ENCODE assay signal across 18 cellular contexts in genomic region chrX:78109458-78109857, GRCh38. TPM values are rescaled to one million over a fixed set of nuclear protein-coding genes. Genes with fewer than 3 reads are reported as not detected.
DNase-seq lines count a peak whose midpoint lies in the region; ATAC-seq and TF ChIP-seq lines count a peak whose summit lies in the region.
"Had no signal": no experiment of that assay in that cellular context is flagged by ENCODE, and none has a peak within 500 bp of the region (broad histone marks: within the 10 kb centered on the region; RNA-seq: fewer than 3 reads in every experiment).

No MANE protein-coding gene starts in this region.

- DNase-seq in activated CD4-positive, CD25-positive, alpha-beta regulatory T cell treated with anti-CD3 and anti-CD28 coated beads, Interleukin-2, amount 50 U/mL, for 72 hours: no peak
- DNase-seq in LNCaP clone FGC (ENCODE audit: low read depth): no peak
- no peak for DNase-seq in activated naive CD8-positive, alpha-beta T cell treated with anti-CD3 and anti-CD28 coated beads, Interleukin-2, amount 10 ng/mL, durations not matched to agents 7 days and 5 days
- DNase-seq in COLO829 (ENCODE audit: low spot score): no peak
- DNase-seq in central memory CD4-positive, alpha-beta T cell: no peak
- no peak for DNase-seq in globus pallidus (ENCODE audit: low spot score)
- DNase-seq: amniotic stem cell, erythroblast, mesenchymal stem cell, NCI-H1694 treated with DMSO at 0.1 percent for 48 hours, NCI-H510A treated with DMSO at 0.1 percent for 48 hours, upper lobe of left lung had no signal

- H3K9me3 Mint-ChIP-seq in activated naive CD8-positive, alpha-beta T cell treated with anti-CD3 and anti-CD28 coated beads, Interleukin-2, amount 10 ng/mL, durations not matched to agents 7 days and 5 days: no peaks in the 10 kb centered on the region

- POLR2A ChIA-PET in activated naive CD8-positive, alpha-beta T cell treated with anti-CD3 and anti-CD28 coated beads, Interleukin-2, amount 10 ng/mL, durations not matched to agents 7 days and 5 days (lab: Charles Lee): no interaction called here

- H3K4me3 Mint-ChIP-seq in activated naive CD8-positive, alpha-beta T cell treated with anti-CD3 and anti-CD28 coated beads, Interleukin-2, amount 10 ng/mL, durations not matched to agents 7 days and 5 days: peak overlapping the region; percentile 97

- TF ChIP-seq CTCF in LNCaP clone FGC (IDR thresholded peaks at IDR 0.05; ENCODE audit: control insufficient read depth, extremely low read depth, insufficient read depth): no peak
- no peak for TF ChIP-seq CTCF in neutrophil (IDR thresholded peaks at IDR 0.05)

- peak; percentile 67 to 72 for ATAC-seq in activated CD4-positive, CD25-positive, alpha-beta regulatory T cell treated with anti-CD3 and anti-CD28 coated beads, Interleukin-2, amount 50 U/mL, for 24 hours
- ATAC-seq in activated naive CD8-positive, alpha-beta T cell treated with anti-CD3 and anti-CD28 coated beads, Interleukin-2, amount 10 ng/mL, durations not matched to agents 7 days and 5 days (ENCODE audit: low read depth): peak; percentile 23

- H3K36me3 Mint-ChIP-seq in activated naive CD8-positive, alpha-beta T cell treated with anti-CD3 and anti-CD28 coated beads, Interleukin-2, amount 10 ng/mL, durations not matched to agents 7 days and 5 days: peaks cover 59% of the 10 kb centered on the region

- H3K4me1 Mint-ChIP-seq in activated naive CD8-positive, alpha-beta T cell treated with anti-CD3 and anti-CD28 coated beads, Interleukin-2, amount 10 ng/mL, durations not matched to agents 7 days and 5 days: peaks cover 27% of the 10 kb centered on the region

- H3K27me3 Mint-ChIP-seq in activated naive CD8-positive, alpha-beta T cell treated with anti-CD3 and anti-CD28 coated beads, Interleukin-2, amount 10 ng/mL, durations not matched to agents 7 days and 5 days: no peaks in the 10 kb centered on the region

- H3K27me3 ChIP-seq in neutrophil: no peaks in the 10 kb centered on the region
- H3K27me3 ChIP-seq: SJSA1, upper lobe of left lung had no signal

- peak overlapping the region; percentile 85 for H3K27ac Mint-ChIP-seq in activated naive CD8-positive, alpha-beta T cell treated with anti-CD3 and anti-CD28 coated beads, Interleukin-2, amount 10 ng/mL, durations not matched to agents 7 days and 5 days

- peak overlapping the region; percentile 97 for H3K4me3 ChIP-seq in LNCaP clone FGC (ENCODE audit: low read depth, low read length)
- no peak overlapping the region for H3K4me3 ChIP-seq in neutrophil (ENCODE audit: low read depth in 1 of 2, low read length in 1 of 2)
- H3K4me3 ChIP-seq: HAP-1, SJSA1, upper lobe of left lung had no signal

- H3K4me1 ChIP-seq in neutrophil (ENCODE audit: control insufficient read depth in 1 of 2, insufficient read depth in 1 of 2, low read depth in 1 of 2, low read length in 1 of 2): peaks cover 42 to 45% of the 10 kb centered on the region in 2 experiments

- H3K36me3 ChIP-seq in neutrophil: peaks cover 29% of the 10 kb centered on the region

- no peaks in the 10 kb centered on the region for H3K9me3 ChIP-seq in neutrophil
- H3K9me3 ChIP-seq: HAP-1, SJSA1, upper lobe of left lung had no signal

- peak overlapping the region; percentile 97 for H3K27ac ChIP-seq in neutrophil
- H3K27ac ChIP-seq: 22Rv1, coronary artery, SJSA1, upper lobe of left lung had no signal

RNA-seq across cellular contexts. Expression of gene PGK1, which starts 5.4 kb away (rescaled TPM):
- total RNA-seq in activated naive CD8-positive, alpha-beta T cell treated with anti-CD3 and anti-CD28 coated beads, Interleukin-2, amount 10 ng/mL, durations not matched to agents 7 days and 5 days: 1,000 to 10,000 TPM; 1,159 to 1,213 TPM

RNA-seq across cellular contexts. Expression of gene TAF9B, which starts 30.0 kb away (rescaled TPM):
- 10 to 100 TPM; 14.8 to 15.7 TPM for total RNA-seq in activated naive CD8-positive, alpha-beta T cell treated with anti-CD3 and anti-CD28 coated beads, Interleukin-2, amount 10 ng/mL, durations not matched to agents 7 days and 5 days
